Comparison of ENCODE assay signal across 8 cellular contexts in genomic region chr1:121183867-121184266, GRCh38. TPM values are rescaled to one million over a fixed set of nuclear protein-coding genes. Genes with fewer than 3 reads are reported as not detected.
DNase-seq lines count a peak whose midpoint lies in the region; TF ChIP-seq lines count a peak whose summit lies in the region.
"Not testable (repeated sequence)": the region's sequence is repeated elsewhere in the genome, so short reads cannot be mapped to it uniquely, and the experiment has no call there.

No MANE protein-coding gene starts in this region.

- H4K20me1 ChIP-seq in Karpas-422 (ENCODE audit: insufficient read depth, low read depth, low read length); osteoblast (ENCODE audit: insufficient read depth, low read length): not testable (repeated sequence)

- not testable (repeated sequence) for H2AFZ ChIP-seq in Karpas-422 (ENCODE audit: low read length); osteoblast (ENCODE audit: low read length)

- TF ChIP-seq CTCF in WERI-Rb-1 (IDR thresholded peaks at IDR 0.05; ENCODE audit: low read depth, low read length); esophagus muscularis mucosa (IDR thresholded peaks at IDR 0.05); osteoblast (IDR thresholded peaks at IDR 0.05; ENCODE audit: extremely low read depth, low read depth, low read length); tibial artery (IDR thresholded peaks at IDR 0.05): not testable (repeated sequence)

- not testable (repeated sequence) for H3K79me2 ChIP-seq in Karpas-422 (ENCODE audit: low read length); osteoblast (ENCODE audit: insufficient read depth, low read length)

- 0% methylated on average over 6 of the region's 31 CpGs for WGBS in esophagus muscularis mucosa

- H3K4me3 ChIP-seq in Karpas-422 (ENCODE audit: low read length) (peak overlapping the region; percentile 51; the same call in 1 of the 2 replicates), WERI-Rb-1 (ENCODE audit: low read depth, low read length) (peak overlapping the region; percentile 42), adipocyte (ENCODE audit: low read length) (peak overlapping the region; percentile 71), esophagus muscularis mucosa (peak overlapping the region; percentile 36 to 54 (median 42)), iPS-20b (ENCODE audit: low read length) (peak overlapping the region; percentile 63; the same call in 1 of the 2 replicates), osteoblast (ENCODE audit: insufficient read depth, low read length) (peak overlapping the region; percentile 66), tibial artery (peak overlapping the region; percentile 44)

- peak; percentile 45 for DNase-seq in Daoy (ENCODE audit: low read depth)
- peak; percentile 10 for DNase-seq in Karpas-422
- peak; percentile 44 for DNase-seq in WERI-Rb-1
- not testable (repeated sequence) for DNase-seq in adipocyte (ENCODE audit: low read depth); esophagus muscularis mucosa (ENCODE audit: extremely low spot score); osteoblast (ENCODE audit: insufficient read length, low spot score, missing footprints)
- peak in 1 of 2 donors; percentile 62 for DNase-seq in tibial artery

- not testable (repeated sequence) for H3K27me3 ChIP-seq in Karpas-422 (ENCODE audit: low read length); WERI-Rb-1 (ENCODE audit: insufficient read depth, low read depth, severe bottlenecking); adipocyte (replicated peaks; ENCODE audit: control insufficient read depth, insufficient read depth, low read length); esophagus muscularis mucosa; iPS-20b (ENCODE audit: insufficient read depth, low read length); osteoblast (ENCODE audit: insufficient read depth, low read length); tibial artery

- intact Hi-C loops in esophagus muscularis mucosa (cut with DNase I); tibial artery (cut with DNase I; ENCODE audit: low total_unique reads): not testable (repeated sequence)

- H3K36me3 ChIP-seq in Karpas-422 (ENCODE audit: insufficient read depth, low read length); WERI-Rb-1; adipocyte (ENCODE audit: control insufficient read depth, insufficient read depth, low read length, severe bottlenecking); esophagus muscularis mucosa; iPS-20b (ENCODE audit: insufficient read depth, low read depth, low read length); osteoblast (ENCODE audit: insufficient read depth, low read length); tibial artery: not testable (repeated sequence)

- not testable (repeated sequence) for H3K27ac ChIP-seq in Karpas-422 (ENCODE audit: low read length); WERI-Rb-1; esophagus muscularis mucosa (replicated peaks in 1 of 4); iPS-20b (ENCODE audit: low read length); osteoblast (ENCODE audit: low read depth, low read length); tibial artery

- H3K9ac ChIP-seq in Karpas-422 (ENCODE audit: low read length) (peak overlapping the region; percentile 63), iPS-20b (ENCODE audit: low read depth, low read length) (peak overlapping the region; percentile 58; the same call in 1 of the 2 replicates)
- H3K9ac ChIP-seq in adipocyte (ENCODE audit: low read length) = not testable (repeated sequence)

- TF ChIP-seq EP300 in esophagus muscularis mucosa (IDR thresholded peaks at IDR 0.05) = not testable (repeated sequence)

- not testable (repeated sequence) for TF ChIP-seq POLR2A in esophagus muscularis mucosa (IDR thresholded peaks at IDR 0.05; ENCODE audit: low read depth)

- H3K9me2 ChIP-seq in Karpas-422 (replicated peaks; ENCODE audit: insufficient read depth, low read length) = not testable (repeated sequence)

- H3K4me2 ChIP-seq in Karpas-422 (ENCODE audit: low read depth, low read length, poor library complexity, severe bottlenecking) = peak overlapping the region; percentile 26
- peak overlapping the region; percentile 64 for H3K4me2 ChIP-seq in osteoblast (ENCODE audit: insufficient read depth, low read length)

- not testable (repeated sequence) for H3K4me1 ChIP-seq in Karpas-422 (ENCODE audit: low read length); adipocyte (ENCODE audit: control insufficient read depth, insufficient read depth, low read length); iPS-20b (ENCODE audit: insufficient read depth, low read length); osteoblast (ENCODE audit: insufficient read depth, low read length); tibial artery
- H3K4me1 ChIP-seq in esophagus muscularis mucosa = peaks cover 0 to 10% (median 6%) of the 10 kb centered on the region in 4 donors

- H3K9me3 ChIP-seq in Karpas-422 (ENCODE audit: low read length); WERI-Rb-1 (ENCODE audit: severe bottlenecking); adipocyte (ENCODE audit: control insufficient read depth, low read length); esophagus muscularis mucosa; iPS-20b (ENCODE audit: insufficient read depth, low read depth, low read length); osteoblast (ENCODE audit: low read depth, low read length); tibial artery: not testable (repeated sequence)

RNA-seq across cellular contexts. Expression of gene FAM72B, which starts 0.3 kb away (rescaled TPM):
- total RNA-seq in Daoy (2014; rRNA removed; shearing (Covaris generic)) = 20.6 and 23.1 TPM in 2 replicates
- 15.6 and 33.3 TPM in 2 replicates for total RNA-seq in Karpas-422 (2014; rRNA removed; shearing (Covaris generic); ENCODE audit: low replicate concordance)
- total RNA-seq in esophagus muscularis mucosa (under 1 TPM in 2 of 4 donors, not detected in 2; 0.19 to 0.63 TPM), osteoblast (1.4 and 2.7 TPM in 2 replicates)

RNA-seq across cellular contexts. Expression of gene SRGAP2C, which starts 0.9 kb away (rescaled TPM):
- 13.8 and 13.9 TPM in 2 replicates for total RNA-seq in Daoy (2014; rRNA removed; shearing (Covaris generic))
- total RNA-seq in Karpas-422 (2014; rRNA removed; shearing (Covaris generic); ENCODE audit: low replicate concordance) = 21.0 and 26.2 TPM in 2 replicates
- total RNA-seq in esophagus muscularis mucosa (10 to 100 TPM; 32.6 to 41.5 (median 36.1) TPM), osteoblast (18.6 and 36.9 TPM in 2 replicates)
